Comparison of ENCODE assay signal across 3 cellular contexts in the genomic region with DNA sequence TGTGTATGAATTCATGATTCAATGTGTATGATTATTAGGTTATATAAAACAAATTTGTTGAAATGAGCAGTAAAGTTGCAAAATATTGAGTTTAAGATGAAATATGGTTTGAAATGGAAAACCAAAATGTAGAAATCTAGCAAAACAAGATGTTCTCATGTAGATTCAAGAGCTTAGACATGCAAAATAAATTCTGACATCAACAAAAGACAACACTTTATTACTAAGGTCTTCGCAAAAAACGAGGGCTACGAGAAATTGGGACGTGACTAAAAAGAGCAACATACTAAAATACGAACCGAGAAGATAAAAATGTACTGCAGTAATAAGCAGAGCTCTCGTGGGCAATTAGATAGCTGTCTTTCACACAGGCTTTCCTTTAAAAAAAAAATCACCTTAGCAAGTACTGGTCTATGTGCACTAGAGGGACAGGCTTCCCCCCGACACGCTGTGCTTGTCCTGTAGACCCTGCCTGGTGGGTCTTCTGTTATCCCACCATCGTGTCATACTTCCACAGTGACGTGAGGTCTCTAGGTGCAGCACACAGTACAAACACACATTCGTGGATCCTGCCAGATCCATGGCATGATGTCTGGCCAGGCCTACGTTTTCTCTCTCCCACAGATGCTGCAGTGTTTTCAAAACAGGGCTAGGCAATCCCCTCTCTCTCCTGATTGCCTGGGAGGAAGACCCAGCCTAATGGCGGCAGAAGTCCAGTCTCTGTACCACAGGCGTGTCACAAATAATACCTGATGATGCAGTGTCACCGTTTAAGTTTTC.
TF ChIP-seq lines count a peak whose summit lies in the region.

No MANE protein-coding gene starts in this region.

TF ChIP-seq in GM12891, 5 proteins besides CTCF, POLR2A, EP300 and RAD21:
- TF ChIP-seq TAF1 (IDR thresholded peaks at IDR 0.05; ENCODE audit: low read depth, low read length) = no peak
- no peak for TF ChIP-seq POLR2AphosphoS5 (IDR thresholded peaks at IDR 0.05; ENCODE audit: low read depth, low read length)
- no peak for TF ChIP-seq POU2F2 (IDR thresholded peaks at IDR 0.05; ENCODE audit: low read depth, low read length)
- no peak for TF ChIP-seq PAX5 (IDR thresholded peaks at IDR 0.05; ENCODE audit: insufficient read depth, low read length, severe bottlenecking)
- no peak for TF ChIP-seq SPI1 (IDR thresholded peaks at IDR 0.05; ENCODE audit: low read depth, low read length)

TF ChIP-seq in IMR-90, 13 proteins besides CTCF, POLR2A, EP300 and RAD21:
- no peak for TF ChIP-seq SMC3 (IDR thresholded peaks at IDR 0.05; ENCODE audit: low read depth, low read length)
- no peak for TF ChIP-seq RCOR1 (IDR thresholded peaks at IDR 0.05; ENCODE audit: insufficient replicate concordance, low read length)
- TF ChIP-seq USF2 (IDR thresholded peaks at IDR 0.05; ENCODE audit: low read depth, low read length) = no peak
- TF ChIP-seq CHD1 (IDR thresholded peaks at IDR 0.05; ENCODE audit: low read depth, low read length) = no peak
- no peak for TF ChIP-seq MAZ (IDR thresholded peaks at IDR 0.05; ENCODE audit: borderline replicate concordance, low read depth, low read length)
- no peak for TF ChIP-seq FOS (IDR thresholded peaks at IDR 0.05; ENCODE audit: low read depth, low read length)
- no peak for TF ChIP-seq RFX5 (IDR thresholded peaks at IDR 0.05; ENCODE audit: low read depth, low read length)
- no peak for TF ChIP-seq MAFK (IDR thresholded peaks at IDR 0.05; ENCODE audit: low read depth, low read length)
- TF ChIP-seq CEBPB (IDR thresholded peaks at IDR 0.05; ENCODE audit: low read depth, low read length) = no peak
- TF ChIP-seq ELK1 (IDR thresholded peaks at IDR 0.05; ENCODE audit: borderline replicate concordance, low read depth, low read length) = no peak
- TF ChIP-seq MXI1 (IDR thresholded peaks at IDR 0.05; ENCODE audit: borderline replicate concordance, low read depth, low read length) = no peak

TF ChIP-seq in H1, 55 proteins besides CTCF, POLR2A, EP300 and RAD21:
- TF ChIP-seq POU5F1 (IDR thresholded peaks at IDR 0.05; ENCODE audit: low read depth, low read length) = no peak
- TF ChIP-seq SIRT6 (IDR thresholded peaks at IDR 0.05; ENCODE audit: low read length) = no peak
- no peak for TF ChIP-seq TAF7 (optimal IDR thresholded peaks at IDR 0.05; ENCODE audit: borderline replicate concordance, low read depth, low read length)
- no peak for TF ChIP-seq USF2 (IDR thresholded peaks at IDR 0.05; ENCODE audit: low read length)
- no peak for TF ChIP-seq CHD1 (IDR thresholded peaks at IDR 0.05; ENCODE audit: low read depth, low read length)
- no peak for TF ChIP-seq HDAC2 (IDR thresholded peaks at IDR 0.05; ENCODE audit: borderline replicate concordance in 1 of 2, low read depth in 2 of 2, low read length in 2 of 2)
- TF ChIP-seq KDM5A (IDR thresholded peaks at IDR 0.05; ENCODE audit: low read length) = no peak
- no peak for TF ChIP-seq CHD2 (IDR thresholded peaks at IDR 0.05; ENCODE audit: low read length)
- no peak for TF ChIP-seq SP1 (IDR thresholded peaks at IDR 0.05; ENCODE audit: low read depth, low read length)
- no peak for TF ChIP-seq GABPA (IDR thresholded peaks at IDR 0.05; ENCODE audit: borderline replicate concordance, insufficient read depth, low read length)
